8 cellular contexts compared by ENCODE assay signal in genomic region chr10:32346551-32347362, GRCh38. TPM values are rescaled to one million over a fixed set of nuclear protein-coding genes. Genes with fewer than 3 reads are reported as not detected.
DNase-seq lines count a peak whose midpoint lies in the region; ATAC-seq and TF ChIP-seq lines count a peak whose summit lies in the region.

Gene EPC1 (minus strand): TSS chr10:32347158. CDS start chr10:32346915, 243 bp downstream.

- peak; percentile 78 for ATAC-seq in T-helper 17 cell

- H3K4me3 ChIP-seq in GM12865 (ENCODE audit: low read depth, low read length): peak within 1 kb of the TSS; percentile 100
- H3K4me3 ChIP-seq in right atrium auricular region: peak within 1 kb of the TSS; percentile 84 to 94
- peak within 1 kb of the TSS; percentile 91 to 94 for H3K4me3 ChIP-seq in uterus

- peak in 1 of 2 donors; percentile 89 for TF ChIP-seq POLR2A in uterus (IDR thresholded peaks at IDR 0.05)

- H3K27ac ChIP-seq in right atrium auricular region (peak within 1 kb of the TSS; percentile 100), uterus (peak within 1 kb of the TSS; percentile 99 to 100)

- TF ChIP-seq CTCF in GM12865 (IDR thresholded peaks at IDR 0.05; ENCODE audit: insufficient read depth, low read depth, low read length, missing control alignments) (no peak), HFFc6 (IDR thresholded peaks at IDR 0.05) (no peak; the same call in 1 of the 2 replicates), right atrium auricular region (IDR thresholded peaks at IDR 0.05) (no peak), uterus (IDR thresholded peaks at IDR 0.05) (peak in 1 of 4 experiments; percentile 9)

- H3K4me1 ChIP-seq in right atrium auricular region (peaks cover 0 to 52% of the 10 kb centered on the region in 2 donors), uterus (peaks cover 4 to 7% of the 10 kb centered on the region in 2 donors)

- H3K9me3 ChIP-seq in T-helper 17 cell (ENCODE audit: control insufficient read depth, low read length, poor library complexity, severe bottlenecking) (no peaks in the 10 kb centered on the region), right atrium auricular region (no peaks in the 10 kb centered on the region), uterus (no peaks in the 10 kb centered on the region)

- H3K27ac Mint-ChIP-seq in HFFc6 (peak within 1 kb of the TSS; percentile 100), T-helper 17 cell (peak within 1 kb of the TSS; percentile 97)

- peaks cover 10% of the 10 kb centered on the region; the same call in 1 of the 2 replicates for H3K36me3 Mint-ChIP-seq in HFFc6 (ENCODE audit: low read depth)
- H3K36me3 Mint-ChIP-seq in T-helper 17 cell (ENCODE audit: low read depth): peaks cover 8% of the 10 kb centered on the region

- DNase-seq in GM12865 (ENCODE audit: low read depth) (peak; percentile 96), HFFc6 (peak; percentile 75), NAMALWA (ENCODE audit: low spot score) (peak; percentile 89), T-helper 17 cell (peak; percentile 80 to 83 (median 81)), amygdala (lab: John Stamatoyannopoulos, UW) (peak in 54 of 56 donors; percentile 18 to 95 (median 81)), right atrium auricular region (ENCODE audit: low spot score) (peak; percentile 79), putamen (ENCODE audit: low spot score) (peak; percentile 92), uterus (peak; percentile 84 to 89)

- H3K9me3 Mint-ChIP-seq in HFFc6: no peaks in the 10 kb centered on the region

- peak within 1 kb of the TSS; percentile 97 for H3K4me3 Mint-ChIP-seq in HFFc6
- peak within 1 kb of the TSS; percentile 92 for H3K4me3 Mint-ChIP-seq in T-helper 17 cell

- no peaks in the 10 kb centered on the region for H3K27me3 ChIP-seq in right atrium auricular region
- H3K27me3 ChIP-seq in uterus: no peaks in the 10 kb centered on the region

- H3K27me3 Mint-ChIP-seq in HFFc6 (ENCODE audit: insufficient read depth) (no peaks in the 10 kb centered on the region; the same call in 1 of the 2 replicates), T-helper 17 cell (no peaks in the 10 kb centered on the region)

- H3K36me3 ChIP-seq in right atrium auricular region (no peaks in the 10 kb centered on the region), uterus (no peaks in the 10 kb centered on the region)

- intact Hi-C loops in uterus (cut with DNase I; ENCODE audit: low total_unique reads): loop anchor here (10.0 kb wide), 1 partner anchor 92 kb away; no protein-coding TSS in a partner anchor

- peaks cover 40% of the 10 kb centered on the region for H3K4me1 Mint-ChIP-seq in HFFc6 (ENCODE audit: low read depth)
- peaks cover 42% of the 10 kb centered on the region for H3K4me1 Mint-ChIP-seq in T-helper 17 cell

RNA-seq across cellular contexts. Expression of gene EPC1, which starts in this region (rescaled TPM):
- 10 to 100 TPM; 16.5 to 19.3 (median 17.5) TPM for total RNA-seq in HFFc6 (2021; fragmentation: NEBNext Ultra II Directional; extraction: Animal tissue kit (Norgen Biotek cat#: 25700))
- total RNA-seq in T-helper 17 cell: 100 to 1,000 TPM; 178 to 189 TPM
- 10 to 100 TPM; 19.5 to 20.1 TPM for total RNA-seq in right atrium auricular region
- total RNA-seq in uterus: 100 to 1,000 TPM in 1 of 4 donors, 10 to 100 TPM in 3; 34.7 to 109 (median 48.8) TPM

Comparison
In these comparisons a context has a peak if more than half of its experiments do, and no peak if none do; other contexts are left out.
1. Peak in every context shown above with its lines: DNase-seq, ATAC-seq, H3K4me3 ChIP-seq and H3K27ac ChIP-seq.